In the genomic region with DNA sequence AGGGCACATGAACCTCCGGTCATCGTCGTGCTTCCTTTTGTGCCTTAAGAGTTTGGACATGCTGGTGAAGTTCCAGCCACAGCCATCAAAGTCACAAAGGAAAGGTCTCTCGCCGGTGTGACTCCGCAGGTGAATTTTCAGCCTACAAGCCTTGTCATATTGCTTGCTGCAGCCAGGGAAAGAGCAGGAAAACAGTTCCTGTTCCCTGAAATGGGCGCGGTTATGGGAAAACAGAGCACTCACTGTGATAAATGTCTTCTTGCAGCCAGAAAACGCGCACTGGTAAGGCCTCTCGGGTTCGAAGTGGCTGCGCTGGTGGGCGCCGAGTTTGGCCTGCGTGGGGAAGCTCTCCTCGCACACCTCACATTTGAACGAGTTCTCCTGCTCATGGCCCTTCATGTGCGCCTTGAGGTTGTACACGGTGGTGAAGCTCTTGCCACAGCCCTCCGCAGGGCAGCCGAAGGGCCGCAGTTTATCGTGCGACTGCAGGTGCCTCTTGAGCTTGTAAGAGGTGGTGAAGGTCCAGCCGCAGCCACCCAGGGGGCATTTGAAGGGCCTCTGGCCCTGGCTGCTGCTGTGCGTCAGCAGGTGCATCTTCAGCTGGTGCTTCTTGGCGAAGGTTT, we compare ENCODE assay signal across 8 cellular contexts. TPM values are rescaled to one million over a fixed set of nuclear protein-coding genes. Genes with fewer than 3 reads are reported as not detected.
A peak's percentile ranks its signal among the peaks of the same experiment; 100 is the strongest.
DNase-seq lines count a peak whose midpoint lies in the region; ATAC-seq and TF ChIP-seq lines count a peak whose summit lies in the region.
"Not testable (repeated sequence)": the region's sequence is repeated elsewhere in the genome, so short reads cannot be mapped to it uniquely, and the experiment has no call there.

No MANE protein-coding gene starts in this region.

- H4K8ac ChIP-seq in trophoblast cell (ENCODE audit: low read depth, low read length) = not testable (repeated sequence)

- not testable (repeated sequence) for H3K4me1 ChIP-seq in HUES6 (ENCODE audit: control insufficient read depth, insufficient read depth, low read length); duodenal mucosa (ENCODE audit: control insufficient read depth in 1 of 2, insufficient read depth in 2 of 2, low read length in 2 of 2); iPS-20b (ENCODE audit: insufficient read depth, low read length); trophoblast cell (ENCODE audit: control insufficient read depth in 1 of 2, insufficient read depth in 2 of 2, low read length in 2 of 2)
- H3K4me1 ChIP-seq in Panc1 (ENCODE audit: control insufficient read depth, insufficient read depth, low read length) (peaks cover 17% of the 10 kb centered on the region), upper lobe of left lung (peaks cover 0 to 16% (median 8%) of the 10 kb centered on the region in 4 donors)

- not testable (repeated sequence) for H4K91ac ChIP-seq in trophoblast cell (ENCODE audit: low read depth, low read length)

- not testable (repeated sequence) for TF ChIP-seq CTCF in Panc1 (IDR thresholded peaks at IDR 0.05)
- TF ChIP-seq CTCF in upper lobe of left lung (IDR thresholded peaks at IDR 0.05) = peak in 1 of 6 experiments; percentile 15

- H2AK5ac ChIP-seq in trophoblast cell (ENCODE audit: low read length) = not testable (repeated sequence)

- H3K27me3 Mint-ChIP-seq in activated naive CD8-positive, alpha-beta T cell = not testable (repeated sequence)

- H3K4me2 ChIP-seq in trophoblast cell (ENCODE audit: low read length) = peak overlapping the region; percentile 19

- in situ Hi-C loops in Panc1 (cut with HindIII; ENCODE audit: low pct_unique_long_range_greater_than_20kb, low sequenced_read_pairs) = not testable (repeated sequence)

- BruUV-seq in Panc1 (replicated peaks; lab: Mats Ljungman, UMichigan) = not testable (repeated sequence)

- not testable (repeated sequence) for H3K23ac ChIP-seq in trophoblast cell (ENCODE audit: low read length)

- POLR2A ChIA-PET in Panc1 (lab: Charles Lee) = not testable (repeated sequence)

- not testable (repeated sequence) for H3K4ac ChIP-seq in trophoblast cell (ENCODE audit: low read depth, low read length)

- H3K4me3 ChIP-seq in HUES6 (ENCODE audit: low read depth, low read length) (peak overlapping the region; percentile 58), Panc1 (ENCODE audit: low read depth in 2 of 2, low read length in 2 of 2) (peak overlapping the region; percentile 46 to 58), duodenal mucosa (ENCODE audit: low read depth in 1 of 2, low read length in 2 of 2) (peak overlapping the region; percentile 35 to 60), iPS-20b (ENCODE audit: low read length) (peak overlapping the region; percentile 50; the same call in 1 of the 2 replicates), upper lobe of left lung (peak overlapping the region in 3 of 4 donors; percentile 48 to 55 (median 52))
- H3K4me3 ChIP-seq in trophoblast cell (ENCODE audit: low read depth, low read length) = not testable (repeated sequence)

- not testable (repeated sequence) for H2BK5ac ChIP-seq in trophoblast cell (ENCODE audit: low read depth, low read length, poor library complexity)

- H3K27ac Mint-ChIP-seq in activated naive CD8-positive, alpha-beta T cell = not testable (repeated sequence)

- H3K9me3 ChIP-seq in HUES6 (ENCODE audit: control insufficient read depth, insufficient read depth, low read depth, low read length); Panc1 (ENCODE audit: control insufficient read depth, insufficient read depth, low read depth, low read length); duodenal mucosa (ENCODE audit: control insufficient read depth in 1 of 2, low read length in 2 of 2); iPS-20b (ENCODE audit: insufficient read depth, low read depth, low read length); trophoblast cell (ENCODE audit: insufficient read depth, low read depth, low read length); upper lobe of left lung: not testable (repeated sequence)

- H3K27ac ChIP-seq in HUES6 (ENCODE audit: low read depth, low read length); iPS-20b (ENCODE audit: low read length); trophoblast cell (ENCODE audit: low read depth, low read length): not testable (repeated sequence)
- peak overlapping the region; percentile 48; the same call in 1 of the 2 replicates for H3K27ac ChIP-seq in Panc1 (ENCODE audit: low read length)
- peak overlapping the region; percentile 20 for H3K27ac ChIP-seq in duodenal mucosa (ENCODE audit: low read depth, low read length)
- peak overlapping the region; percentile 88 to 90 (median 89) for H3K27ac ChIP-seq in upper lobe of left lung

- H4K12ac ChIP-seq in trophoblast cell (ENCODE audit: low read depth, low read length) = not testable (repeated sequence)

- not testable (repeated sequence) for TF ChIP-seq EP300 in upper lobe of left lung (IDR thresholded peaks at IDR 0.05)

- CTCF ChIA-PET in Panc1 (lab: Charles Lee) = not testable (repeated sequence)

- H3K18ac ChIP-seq in trophoblast cell (ENCODE audit: low read length) = not testable (repeated sequence)

- H3K79me1 ChIP-seq in trophoblast cell (ENCODE audit: low read length) = not testable (repeated sequence)

- not testable (repeated sequence) for H3K36me3 Mint-ChIP-seq in activated naive CD8-positive, alpha-beta T cell

- WGBS in trophoblast cell (ENCODE audit: extremely low coverage, insufficient coverage, insufficient read length) = no CpG with 5 or more reads among the region's 28 CpGs
- 80 to 84% methylated on average over 14 to 28 of the region's 28 CpGs for WGBS in upper lobe of left lung, 2 donors

- not testable (repeated sequence) for H2BK12ac ChIP-seq in trophoblast cell (ENCODE audit: low read length)

- H3K14ac ChIP-seq in trophoblast cell (ENCODE audit: low read length) = not testable (repeated sequence)

- TF ChIP-seq POLR2A in upper lobe of left lung (IDR thresholded peaks at IDR 0.05) = not testable (repeated sequence)

- H3K9ac ChIP-seq in HUES6 (ENCODE audit: low read length); iPS-20b (ENCODE audit: low read depth, low read length); trophoblast cell (ENCODE audit: low read length): not testable (repeated sequence)
- peak overlapping the region in 1 of 2 donors; percentile 25 for H3K9ac ChIP-seq in duodenal mucosa (ENCODE audit: low read depth in 1 of 2, low read length in 2 of 2)

- peak overlapping the region; percentile 38 for H3K4me3 Mint-ChIP-seq in activated naive CD8-positive, alpha-beta T cell

- DNase-seq in COLO668 (lab: John Stamatoyannopoulos, UW; ENCODE audit: unreplicated experiment) = peak; percentile 69
- not testable (repeated sequence) for DNase-seq in Panc1 (ENCODE audit: low read depth, low spot score); trophoblast cell; upper lobe of left lung

- not testable (repeated sequence) for H2AFZ ChIP-seq in trophoblast cell (ENCODE audit: insufficient read depth, low read length, poor library complexity)

- H3K79me2 ChIP-seq in trophoblast cell (ENCODE audit: control insufficient read depth, insufficient read depth, low read length, poor library complexity) = not testable (repeated sequence)

- peaks cover 23% of the 10 kb centered on the region for H3K4me1 Mint-ChIP-seq in activated naive CD8-positive, alpha-beta T cell (ENCODE audit: low read depth)

- ATAC-seq in Panc1 (peak; percentile 70), upper lobe of left lung (ENCODE audit: low FRiP score in 2 of 2) (peak in 1 of 2 donors; percentile 4)

- H3K27me3 ChIP-seq in HUES6 (ENCODE audit: control insufficient read depth, insufficient read depth, low read length); Panc1 (ENCODE audit: control insufficient read depth, insufficient read depth, low read length); duodenal mucosa (ENCODE audit: control insufficient read depth in 1 of 2, insufficient read depth in 2 of 2, low read length in 2 of 2); iPS-20b (ENCODE audit: insufficient read depth, low read length); trophoblast cell (ENCODE audit: insufficient read depth, low read length); upper lobe of left lung: not testable (repeated sequence)

- intact Hi-C loops in Panc1 (cut with micrococcal nuclease; ENCODE audit: unreplicated experiment) = not testable (repeated sequence)

- H2BK120ac ChIP-seq in trophoblast cell (ENCODE audit: insufficient read depth, low read length, poor library complexity) = not testable (repeated sequence)

- H3K36me3 ChIP-seq in HUES6 (ENCODE audit: control insufficient read depth, insufficient read depth, low read length); Panc1 (ENCODE audit: control insufficient read depth, insufficient read depth, low read length); duodenal mucosa (ENCODE audit: control insufficient read depth in 1 of 2, insufficient read depth in 2 of 2, low read length in 2 of 2); iPS-20b (ENCODE audit: insufficient read depth, low read depth, low read length); trophoblast cell (ENCODE audit: control insufficient read depth in 1 of 2, insufficient read depth in 2 of 2, low read length in 2 of 2); upper lobe of left lung: not testable (repeated sequence)

- not testable (repeated sequence) for H3K9me3 Mint-ChIP-seq in activated naive CD8-positive, alpha-beta T cell (ENCODE audit: low read depth)

RNA-seq across cellular contexts. Expression of gene ZXDA, which starts 1.2 kb away (rescaled TPM):
- total RNA-seq in Panc1 (2021; ENCODE audit: unreplicated experiment) (3.9 TPM), upper lobe of left lung (10 to 100 TPM in 1 of 6 donors, 1 to 10 TPM in 5; 3.9 to 16.8 (median 5.7) TPM)
- polyA plus RNA-seq in Panc1 (2012; ENCODE audit: insufficient read length) = 2.1 TPM
- 0.18 and 0.21 TPM in 2 replicates for polyA plus RNA-seq in trophoblast cell (2013)
